In genomic region chr3:162601101-162601670, GRCh38 we compare ENCODE assay signal across 2 cellular contexts.
TF ChIP-seq lines count a peak whose summit lies in the region.

No MANE protein-coding gene starts in this region.

TF ChIP-seq in HepG2, 621 proteins besides CTCF, POLR2A, EP300 and RAD21:
- no peak for TF ChIP-seq SOX13 (IDR thresholded peaks at IDR 0.05)
- peak in 1 of 2 experiments; percentile 56; a peak in 2 of 4 replicates for TF ChIP-seq SOX13 (CRISPR knock-in tag; conservative IDR thresholded peaks at IDR 0.05 in 1 of 2, IDR thresholded peaks at IDR 0.05 in 1 of 2)
- TF ChIP-seq NPAS2 (CRISPR knock-in tag; IDR thresholded peaks at IDR 0.05; ENCODE audit: borderline replicate concordance): no peak
- no peak for TF ChIP-seq CAMTA2 (CRISPR knock-in tag; IDR thresholded peaks at IDR 0.05; ENCODE audit: borderline replicate concordance)
- TF ChIP-seq SOX6 (IDR thresholded peaks at IDR 0.05): no peak
- TF ChIP-seq SOX6 (CRISPR knock-in tag; IDR thresholded peaks at IDR 0.05): peak; percentile 39; the same call in 1 of the 2 replicates
TF ChIP-seq in HepG2: peak in this region for 2.

TF ChIP-seq in H1, 55 proteins besides CTCF, POLR2A, EP300 and RAD21:
- TF ChIP-seq SIX5 (IDR thresholded peaks at IDR 0.05; ENCODE audit: low read depth, low read length): no peak
- TF ChIP-seq USF2 (IDR thresholded peaks at IDR 0.05; ENCODE audit: low read length): no peak
- no peak for TF ChIP-seq POLR2AphosphoS5 (IDR thresholded peaks at IDR 0.05; ENCODE audit: low read depth, low read length)
- TF ChIP-seq TAF1 (IDR thresholded peaks at IDR 0.05; ENCODE audit: low read depth, low read length): no peak
- no peak for TF ChIP-seq FOSL1 (IDR thresholded peaks at IDR 0.05; ENCODE audit: insufficient read depth, low read depth, low read length)
- no peak for TF ChIP-seq CBX8 (IDR thresholded peaks at IDR 0.05; ENCODE audit: borderline replicate concordance, low read depth, low read length)
- no peak for TF ChIP-seq JUND (IDR thresholded peaks at IDR 0.05; ENCODE audit: low read length)
